In genomic region chr9:706606-707451, GRCh38 we compare ENCODE assay signal across 8 cellular contexts.
DNase-seq lines count a peak whose midpoint lies in the region; ATAC-seq and TF ChIP-seq lines count a peak whose summit lies in the region.

No MANE protein-coding gene starts in this region.

- WGBS in right lobe of liver (ENCODE audit: insufficient coverage, low coverage, low lambda C conversion rate, missing lambda C conversion rate) = under 1% methylated on average over 8 of the region's 51 CpGs

- DNase-seq in D341Med (ENCODE audit: low spot score) (peak; percentile 39), HuH-7.5 (ENCODE audit: low spot score) (peak; percentile 52), right lobe of liver (peak; percentile 84 to 95 (median 94)), 8988T (no peak), SHP77 treated with DMSO at 0.1 percent for 48 hours (lab: John Stamatoyannopoulos, UW) (no peak)
- peak; percentile 42 to 58 for DNase-seq in activated CD4-positive, alpha-beta T cell treated with anti-CD3 and anti-CD28 coated beads, Interleukin-2, amount 50 U/mL, for 48 hours
- DNase-seq in effector memory CD4-positive, alpha-beta T cell = no peak
- peak; percentile 43 for DNase-seq in stimulated activated CD4-positive, alpha-beta T cell treated with anti-CD3 and anti-CD28 coated beads, Interleukin-4, amount 100 ng/mL, for 24 hours

- no peak overlapping the region for H3K27ac ChIP-seq in effector memory CD4-positive, alpha-beta T cell (ENCODE audit: insufficient read depth, low read length, poor library complexity, severe bottlenecking)
- peak overlapping the region; percentile 86 to 93 (median 90) for H3K27ac ChIP-seq in right lobe of liver

- H3K36me3 ChIP-seq in effector memory CD4-positive, alpha-beta T cell (ENCODE audit: control insufficient read depth, insufficient read depth, low read length) = no peaks in the 10 kb centered on the region
- peaks cover 0 to 13% (median 7%) of the 10 kb centered on the region in 4 donors for H3K36me3 ChIP-seq in right lobe of liver

- peak; percentile 56 to 83 (median 76) for ATAC-seq in right lobe of liver

- no peak for TF ChIP-seq CTCF in right lobe of liver (IDR thresholded peaks at IDR 0.05)

- peaks cover 6% of the 10 kb centered on the region for H3K4me1 ChIP-seq in effector memory CD4-positive, alpha-beta T cell (ENCODE audit: control insufficient read depth, insufficient read depth, low read length, poor library complexity, severe bottlenecking)
- H3K4me1 ChIP-seq in right lobe of liver = peaks cover 0 to 60% (median 24%) of the 10 kb centered on the region in 4 donors

- TF ChIP-seq POLR2A in right lobe of liver (IDR thresholded peaks at IDR 0.05) = peak; percentile 78

- H3K4me3 ChIP-seq in effector memory CD4-positive, alpha-beta T cell (ENCODE audit: insufficient read depth, low read depth, low read length, poor library complexity, severe bottlenecking) = peak overlapping the region; percentile 46
- peak overlapping the region; percentile 58 to 67 (median 67) for H3K4me3 ChIP-seq in right lobe of liver

- intact Hi-C loops in right lobe of liver (cut with DNase I) = no loop called here

- no peaks in the 10 kb centered on the region for H3K27me3 ChIP-seq in effector memory CD4-positive, alpha-beta T cell (replicated peaks; ENCODE audit: control insufficient read depth, insufficient read depth, low read length, poor library complexity, severe bottlenecking)
- no peaks in the 10 kb centered on the region for H3K27me3 ChIP-seq in right lobe of liver

- H3K9me3 ChIP-seq in effector memory CD4-positive, alpha-beta T cell (ENCODE audit: control insufficient read depth, low read length) = no peaks in the 10 kb centered on the region
- H3K9me3 ChIP-seq in right lobe of liver = no peaks in the 10 kb centered on the region

Comparison
In these comparisons a context has a peak if more than half of its experiments do, and no peak if none do; other contexts are left out.
1. DNase-seq: peak in D341Med (single experiment), HuH-7.5 (single experiment), activated CD4-positive, alpha-beta T cell treated with anti-CD3 and anti-CD28 coated beads, Interleukin-2, amount 50 U/mL, for 48 hours (2 of 2), right lobe of liver (3 of 3) and stimulated activated CD4-positive, alpha-beta T cell treated with anti-CD3 and anti-CD28 coated beads, Interleukin-4, amount 100 ng/mL, for 24 hours (single experiment); none in effector memory CD4-positive, alpha-beta T cell (0 of 3), 8988T (single experiment) and SHP77 treated with DMSO at 0.1 percent for 48 hours (single experiment).